Comparison of ENCODE assay signal across 1 cellular context in the genomic region with DNA sequence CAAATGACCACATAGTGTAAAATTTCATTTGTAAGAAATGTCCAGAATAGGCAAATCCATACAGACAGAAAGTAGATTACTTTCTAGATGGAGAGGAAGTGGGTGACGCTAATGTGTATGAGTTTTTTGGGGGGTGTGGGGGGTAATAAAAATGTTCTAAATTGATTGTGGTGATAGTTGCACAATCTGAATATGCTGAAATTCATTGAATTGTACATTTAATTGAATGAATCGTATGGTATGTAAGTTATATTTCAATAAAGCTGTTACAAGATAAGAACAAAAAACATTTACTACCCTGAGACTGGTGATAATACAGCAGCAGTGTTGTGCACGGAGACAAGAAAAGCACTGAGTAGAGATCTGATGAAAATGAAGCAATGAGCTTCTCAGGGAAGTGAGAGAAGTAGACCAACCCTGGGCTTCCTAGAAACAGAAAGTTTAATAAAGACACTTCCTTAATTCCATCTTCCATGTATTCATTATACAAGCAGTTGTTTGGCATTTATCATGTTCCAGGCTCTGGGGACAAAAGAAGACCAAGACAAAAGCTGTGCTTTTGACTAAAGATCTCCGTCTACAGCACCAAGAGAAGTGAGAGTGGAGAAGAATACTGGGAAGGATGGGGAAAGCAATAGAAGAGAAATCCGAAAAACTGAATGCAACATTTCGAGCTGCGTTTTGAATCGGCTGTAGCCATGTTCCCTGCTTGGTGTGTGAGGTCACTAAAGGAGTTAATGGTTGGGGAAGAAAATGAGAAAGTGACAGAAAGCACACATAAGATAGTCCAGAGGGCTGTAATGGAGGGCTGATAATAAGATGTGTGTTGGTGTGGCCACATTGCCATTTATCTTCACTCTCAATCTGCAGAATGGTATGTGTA.
TF ChIP-seq lines count a peak whose summit lies in the region.

No MANE protein-coding gene starts in this region.

TF ChIP-seq in K562, 482 proteins besides CTCF, POLR2A, EP300 and RAD21 (continued from another document and continues in another):
- TF ChIP-seq, protein P1, sequence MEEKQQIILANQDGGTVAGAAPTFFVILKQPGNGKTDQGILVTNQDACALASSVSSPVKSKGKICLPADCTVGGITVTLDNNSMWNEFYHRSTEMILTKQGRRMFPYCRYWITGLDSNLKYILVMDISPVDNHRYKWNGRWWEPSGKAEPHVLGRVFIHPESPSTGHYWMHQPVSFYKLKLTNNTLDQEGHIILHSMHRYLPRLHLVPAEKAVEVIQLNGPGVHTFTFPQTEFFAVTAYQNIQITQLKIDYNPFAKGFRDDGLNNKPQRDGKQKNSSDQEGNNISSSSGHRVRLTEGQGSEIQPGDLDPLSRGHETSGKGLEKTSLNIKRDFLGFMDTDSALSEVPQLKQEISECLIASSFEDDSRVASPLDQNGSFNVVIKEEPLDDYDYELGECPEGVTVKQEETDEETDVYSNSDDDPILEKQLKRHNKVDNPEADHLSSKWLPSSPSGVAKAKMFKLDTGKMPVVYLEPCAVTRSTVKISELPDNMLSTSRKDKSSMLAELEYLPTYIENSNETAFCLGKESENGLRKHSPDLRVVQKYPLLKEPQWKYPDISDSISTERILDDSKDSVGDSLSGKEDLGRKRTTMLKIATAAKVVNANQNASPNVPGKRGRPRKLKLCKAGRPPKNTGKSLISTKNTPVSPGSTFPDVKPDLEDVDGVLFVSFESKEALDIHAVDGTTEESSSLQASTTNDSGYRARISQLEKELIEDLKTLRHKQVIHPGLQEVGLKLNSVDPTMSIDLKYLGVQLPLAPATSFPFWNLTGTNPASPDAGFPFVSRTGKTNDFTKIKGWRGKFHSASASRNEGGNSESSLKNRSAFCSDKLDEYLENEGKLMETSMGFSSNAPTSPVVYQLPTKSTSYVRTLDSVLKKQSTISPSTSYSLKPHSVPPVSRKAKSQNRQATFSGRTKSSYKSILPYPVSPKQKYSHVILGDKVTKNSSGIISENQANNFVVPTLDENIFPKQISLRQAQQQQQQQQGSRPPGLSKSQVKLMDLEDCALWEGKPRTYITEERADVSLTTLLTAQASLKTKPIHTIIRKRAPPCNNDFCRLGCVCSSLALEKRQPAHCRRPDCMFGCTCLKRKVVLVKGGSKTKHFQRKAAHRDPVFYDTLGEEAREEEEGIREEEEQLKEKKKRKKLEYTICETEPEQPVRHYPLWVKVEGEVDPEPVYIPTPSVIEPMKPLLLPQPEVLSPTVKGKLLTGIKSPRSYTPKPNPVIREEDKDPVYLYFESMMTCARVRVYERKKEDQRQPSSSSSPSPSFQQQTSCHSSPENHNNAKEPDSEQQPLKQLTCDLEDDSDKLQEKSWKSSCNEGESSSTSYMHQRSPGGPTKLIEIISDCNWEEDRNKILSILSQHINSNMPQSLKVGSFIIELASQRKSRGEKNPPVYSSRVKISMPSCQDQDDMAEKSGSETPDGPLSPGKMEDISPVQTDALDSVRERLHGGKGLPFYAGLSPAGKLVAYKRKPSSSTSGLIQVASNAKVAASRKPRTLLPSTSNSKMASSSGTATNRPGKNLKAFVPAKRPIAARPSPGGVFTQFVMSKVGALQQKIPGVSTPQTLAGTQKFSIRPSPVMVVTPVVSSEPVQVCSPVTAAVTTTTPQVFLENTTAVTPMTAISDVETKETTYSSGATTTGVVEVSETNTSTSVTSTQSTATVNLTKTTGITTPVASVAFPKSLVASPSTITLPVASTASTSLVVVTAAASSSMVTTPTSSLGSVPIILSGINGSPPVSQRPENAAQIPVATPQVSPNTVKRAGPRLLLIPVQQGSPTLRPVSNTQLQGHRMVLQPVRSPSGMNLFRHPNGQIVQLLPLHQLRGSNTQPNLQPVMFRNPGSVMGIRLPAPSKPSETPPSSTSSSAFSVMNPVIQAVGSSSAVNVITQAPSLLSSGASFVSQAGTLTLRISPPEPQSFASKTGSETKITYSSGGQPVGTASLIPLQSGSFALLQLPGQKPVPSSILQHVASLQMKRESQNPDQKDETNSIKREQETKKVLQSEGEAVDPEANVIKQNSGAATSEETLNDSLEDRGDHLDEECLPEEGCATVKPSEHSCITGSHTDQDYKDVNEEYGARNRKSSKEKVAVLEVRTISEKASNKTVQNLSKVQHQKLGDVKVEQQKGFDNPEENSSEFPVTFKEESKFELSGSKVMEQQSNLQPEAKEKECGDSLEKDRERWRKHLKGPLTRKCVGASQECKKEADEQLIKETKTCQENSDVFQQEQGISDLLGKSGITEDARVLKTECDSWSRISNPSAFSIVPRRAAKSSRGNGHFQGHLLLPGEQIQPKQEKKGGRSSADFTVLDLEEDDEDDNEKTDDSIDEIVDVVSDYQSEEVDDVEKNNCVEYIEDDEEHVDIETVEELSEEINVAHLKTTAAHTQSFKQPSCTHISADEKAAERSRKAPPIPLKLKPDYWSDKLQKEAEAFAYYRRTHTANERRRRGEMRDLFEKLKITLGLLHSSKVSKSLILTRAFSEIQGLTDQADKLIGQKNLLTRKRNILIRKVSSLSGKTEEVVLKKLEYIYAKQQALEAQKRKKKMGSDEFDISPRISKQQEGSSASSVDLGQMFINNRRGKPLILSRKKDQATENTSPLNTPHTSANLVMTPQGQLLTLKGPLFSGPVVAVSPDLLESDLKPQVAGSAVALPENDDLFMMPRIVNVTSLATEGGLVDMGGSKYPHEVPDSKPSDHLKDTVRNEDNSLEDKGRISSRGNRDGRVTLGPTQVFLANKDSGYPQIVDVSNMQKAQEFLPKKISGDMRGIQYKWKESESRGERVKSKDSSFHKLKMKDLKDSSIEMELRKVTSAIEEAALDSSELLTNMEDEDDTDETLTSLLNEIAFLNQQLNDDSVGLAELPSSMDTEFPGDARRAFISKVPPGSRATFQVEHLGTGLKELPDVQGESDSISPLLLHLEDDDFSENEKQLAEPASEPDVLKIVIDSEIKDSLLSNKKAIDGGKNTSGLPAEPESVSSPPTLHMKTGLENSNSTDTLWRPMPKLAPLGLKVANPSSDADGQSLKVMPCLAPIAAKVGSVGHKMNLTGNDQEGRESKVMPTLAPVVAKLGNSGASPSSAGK (IDR thresholded peaks at IDR 0.05) = peak; percentile 8; the same call in 1 of the 2 replicates
- TF ChIP-seq GTF2F1 (IDR thresholded peaks at IDR 0.05; ENCODE audit: low read depth, low read length) = no peak
- TF ChIP-seq KDM1A (IDR thresholded peaks at IDR 0.05) = peak in 1 of 2 experiments; percentile 30; a peak in 2 of 4 replicates
- no peak for TF ChIP-seq BRF1 (IDR thresholded peaks at IDR 0.05; ENCODE audit: borderline replicate concordance, extremely low read depth, insufficient read length)
- TF ChIP-seq, protein P2, sequence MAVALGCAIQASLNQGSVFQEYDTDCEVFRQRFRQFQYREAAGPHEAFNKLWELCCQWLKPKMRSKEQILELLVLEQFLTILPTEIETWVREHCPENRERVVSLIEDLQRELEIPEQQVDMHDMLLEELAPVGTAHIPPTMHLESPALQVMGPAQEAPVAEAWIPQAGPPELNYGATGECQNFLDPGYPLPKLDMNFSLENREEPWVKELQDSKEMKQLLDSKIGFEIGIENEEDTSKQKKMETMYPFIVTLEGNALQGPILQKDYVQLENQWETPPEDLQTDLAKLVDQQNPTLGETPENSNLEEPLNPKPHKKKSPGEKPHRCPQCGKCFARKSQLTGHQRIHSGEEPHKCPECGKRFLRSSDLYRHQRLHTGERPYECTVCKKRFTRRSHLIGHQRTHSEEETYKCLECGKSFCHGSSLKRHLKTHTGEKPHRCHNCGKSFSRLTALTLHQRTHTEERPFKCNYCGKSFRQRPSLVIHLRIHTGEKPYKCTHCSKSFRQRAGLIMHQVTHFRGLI (CRISPR knock-in tag; IDR thresholded peaks at IDR 0.05) = no peak
- TF ChIP-seq MTA3 (IDR thresholded peaks at IDR 0.05; ENCODE audit: borderline replicate concordance) = 0 out of 2 replicates have a peak, but pooled peaks have one; percentile 29
- TF ChIP-seq, protein P3, sequence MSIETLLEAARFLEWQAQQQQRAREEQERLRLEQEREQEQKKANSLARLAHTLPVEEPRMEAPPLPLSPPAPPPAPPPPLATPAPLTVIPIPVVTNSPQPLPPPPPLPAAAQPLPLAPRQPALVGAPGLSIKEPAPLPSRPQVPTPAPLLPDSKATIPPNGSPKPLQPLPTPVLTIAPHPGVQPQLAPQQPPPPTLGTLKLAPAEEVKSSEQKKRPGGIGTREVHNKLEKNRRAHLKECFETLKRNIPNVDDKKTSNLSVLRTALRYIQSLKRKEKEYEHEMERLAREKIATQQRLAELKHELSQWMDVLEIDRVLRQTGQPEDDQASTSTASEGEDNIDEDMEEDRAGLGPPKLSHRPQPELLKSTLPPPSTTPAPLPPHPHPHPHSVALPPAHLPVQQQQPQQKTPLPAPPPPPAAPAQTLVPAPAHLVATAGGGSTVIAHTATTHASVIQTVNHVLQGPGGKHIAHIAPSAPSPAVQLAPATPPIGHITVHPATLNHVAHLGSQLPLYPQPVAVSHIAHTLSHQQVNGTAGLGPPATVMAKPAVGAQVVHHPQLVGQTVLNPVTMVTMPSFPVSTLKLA (conservative IDR thresholded peaks at IDR 0.05) = 0 out of 4 replicates have a peak, but pooled peaks of 1 of the 2 experiments have one; percentile 11
- TF ChIP-seq ZNF584 (CRISPR knock-in tag; IDR thresholded peaks at IDR 0.05; ENCODE audit: low read depth) = peak; percentile 32; the same call in 1 of the 2 replicates
- peak; percentile 79 for TF ChIP-seq CEBPB (tag; IDR thresholded peaks at IDR 0.05)
- TF ChIP-seq, protein P4, sequence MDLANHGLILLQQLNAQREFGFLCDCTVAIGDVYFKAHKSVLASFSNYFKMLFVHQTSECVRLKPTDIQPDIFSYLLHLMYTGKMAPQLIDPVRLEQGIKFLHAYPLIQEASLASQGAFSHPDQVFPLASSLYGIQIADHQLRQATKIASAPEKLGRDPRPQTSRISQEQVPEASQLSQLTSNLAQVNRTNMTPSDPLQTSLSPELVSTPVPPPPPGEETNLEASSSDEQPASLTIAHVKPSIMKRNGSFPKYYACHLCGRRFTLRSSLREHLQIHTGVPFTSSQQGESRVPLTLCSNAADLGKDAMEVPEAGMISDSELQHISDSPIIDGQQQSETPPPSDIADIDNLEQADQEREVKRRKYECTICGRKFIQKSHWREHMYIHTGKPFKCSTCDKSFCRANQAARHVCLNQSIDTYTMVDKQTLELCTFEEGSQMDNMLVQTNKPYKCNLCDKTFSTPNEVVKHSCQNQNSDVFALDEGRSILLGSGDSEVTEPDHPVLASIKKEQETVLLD (IDR thresholded peaks at IDR 0.05) = peak; percentile 54; the same call in 1 of the 2 replicates
- 0 out of 2 replicates have a peak, but pooled peaks have one; percentile 21 for TF ChIP-seq ELF1 (tag; IDR thresholded peaks at IDR 0.05)
- TF ChIP-seq MTA2 (IDR thresholded peaks at IDR 0.05; ENCODE audit: low read depth) = peak; percentile 71
- peak; percentile 61 for TF ChIP-seq FOXM1 (IDR thresholded peaks at IDR 0.05; ENCODE audit: low read depth)
- no peak for TF ChIP-seq FOXM1 (CRISPR knock-in tag; IDR thresholded peaks at IDR 0.05; ENCODE audit: low read depth)
- peak; percentile 91 for TF ChIP-seq CBFA2T3 (IDR thresholded peaks at IDR 0.05)
- peak; percentile 48 for TF ChIP-seq NFIC (IDR thresholded peaks at IDR 0.05)
- TF ChIP-seq CEBPG (CRISPR knock-in tag; IDR thresholded peaks at IDR 0.05) = no peak
- peak; percentile 53 to 57 for TF ChIP-seq CEBPG (tag; conservative IDR thresholded peaks at IDR 0.05 in 1 of 2, IDR thresholded peaks at IDR 0.05 in 1 of 2)
- TF ChIP-seq, protein P5, sequence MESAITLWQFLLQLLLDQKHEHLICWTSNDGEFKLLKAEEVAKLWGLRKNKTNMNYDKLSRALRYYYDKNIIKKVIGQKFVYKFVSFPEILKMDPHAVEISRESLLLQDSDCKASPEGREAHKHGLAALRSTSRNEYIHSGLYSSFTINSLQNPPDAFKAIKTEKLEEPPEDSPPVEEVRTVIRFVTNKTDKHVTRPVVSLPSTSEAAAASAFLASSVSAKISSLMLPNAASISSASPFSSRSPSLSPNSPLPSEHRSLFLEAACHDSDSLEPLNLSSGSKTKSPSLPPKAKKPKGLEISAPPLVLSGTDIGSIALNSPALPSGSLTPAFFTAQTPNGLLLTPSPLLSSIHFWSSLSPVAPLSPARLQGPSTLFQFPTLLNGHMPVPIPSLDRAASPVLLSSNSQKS (CRISPR knock-in tag; IDR thresholded peaks at IDR 0.05) = 0 out of 2 replicates have a peak, but pooled peaks have one; percentile 5
- TF ChIP-seq ELF4 (CRISPR knock-in tag; IDR thresholded peaks at IDR 0.05) = no peak
- TF ChIP-seq ZBTB17 (CRISPR knock-in tag; IDR thresholded peaks at IDR 0.05) = peak; percentile 67
- TF ChIP-seq RFX7 (CRISPR knock-in tag; IDR thresholded peaks at IDR 0.05) = no peak
- TF ChIP-seq ERF (CRISPR knock-in tag; IDR thresholded peaks at IDR 0.05) = peak; percentile 21; the same call in 1 of the 2 replicates
- peak; percentile 42 for TF ChIP-seq BRD9 (IDR thresholded peaks at IDR 0.05; ENCODE audit: low read depth, partially characterized antibody)
- TF ChIP-seq SAP30 (IDR thresholded peaks at IDR 0.05; ENCODE audit: borderline replicate concordance, insufficient read depth, low read depth, low read length, poor library complexity, severe bottlenecking) = no peak
- no peak for TF ChIP-seq ZNF3 (CRISPR knock-in tag; IDR thresholded peaks at IDR 0.05)
- TF ChIP-seq SUPT5H (IDR thresholded peaks at IDR 0.05) = 0 out of 2 replicates have a peak, but pooled peaks have one; percentile 14
- TF ChIP-seq, protein P6, sequence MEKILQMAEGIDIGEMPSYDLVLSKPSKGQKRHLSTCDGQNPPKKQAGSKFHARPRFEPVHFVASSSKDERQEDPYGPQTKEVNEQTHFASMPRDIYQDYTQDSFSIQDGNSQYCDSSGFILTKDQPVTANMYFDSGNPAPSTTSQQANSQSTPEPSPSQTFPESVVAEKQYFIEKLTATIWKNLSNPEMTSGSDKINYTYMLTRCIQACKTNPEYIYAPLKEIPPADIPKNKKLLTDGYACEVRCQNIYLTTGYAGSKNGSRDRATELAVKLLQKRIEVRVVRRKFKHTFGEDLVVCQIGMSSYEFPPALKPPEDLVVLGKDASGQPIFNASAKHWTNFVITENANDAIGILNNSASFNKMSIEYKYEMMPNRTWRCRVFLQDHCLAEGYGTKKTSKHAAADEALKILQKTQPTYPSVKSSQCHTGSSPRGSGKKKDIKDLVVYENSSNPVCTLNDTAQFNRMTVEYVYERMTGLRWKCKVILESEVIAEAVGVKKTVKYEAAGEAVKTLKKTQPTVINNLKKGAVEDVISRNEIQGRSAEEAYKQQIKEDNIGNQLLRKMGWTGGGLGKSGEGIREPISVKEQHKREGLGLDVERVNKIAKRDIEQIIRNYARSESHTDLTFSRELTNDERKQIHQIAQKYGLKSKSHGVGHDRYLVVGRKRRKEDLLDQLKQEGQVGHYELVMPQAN (IDR thresholded peaks at IDR 0.05; ENCODE audit: borderline replicate concordance) = no peak
- peak; percentile 53; the same call in 1 of the 2 replicates for TF ChIP-seq ETV5 (CRISPR knock-in tag; IDR thresholded peaks at IDR 0.05; ENCODE audit: low read depth)
- TF ChIP-seq FOS (IDR thresholded peaks at IDR 0.05; ENCODE audit: extremely low read depth, insufficient read length) = peak; percentile 59
- TF ChIP-seq MEIS2 (IDR thresholded peaks at IDR 0.05; ENCODE audit: partially characterized antibody) = peak; percentile 28
- no peak for TF ChIP-seq NR4A1 (CRISPR knock-in tag; IDR thresholded peaks at IDR 0.05)
- 0 out of 2 replicates have a peak, but pooled peaks have one; percentile 49 for TF ChIP-seq NR4A1 (tag; IDR thresholded peaks at IDR 0.05)
- peak in 1 of 2 experiments; percentile 59; a peak in 2 of 3 replicates for TF ChIP-seq CBX3 (IDR thresholded peaks at IDR 0.05; ENCODE audit: borderline replicate concordance in 1 of 2, low read length in 2 of 2)
- TF ChIP-seq ZSCAN32 (CRISPR knock-in tag; IDR thresholded peaks at IDR 0.05) = no peak
- TF ChIP-seq ZNF121 (CRISPR knock-in tag; conservative IDR thresholded peaks at IDR 0.05) = no peak
- TF ChIP-seq NBN (IDR thresholded peaks at IDR 0.05; ENCODE audit: low read depth) = peak; percentile 47; the same call in 1 of the 2 replicates
- no peak for TF ChIP-seq GATAD2A (IDR thresholded peaks at IDR 0.05)
- TF ChIP-seq MEF2A (IDR thresholded peaks at IDR 0.05; ENCODE audit: control insufficient read depth, low read depth, low read length) = no peak
- TF ChIP-seq LEF1 (IDR thresholded peaks at IDR 0.05) = peak; percentile 86
- peak; percentile 69 for TF ChIP-seq SOX6 (IDR thresholded peaks at IDR 0.05)
- TF ChIP-seq GABPA (tag; conservative IDR thresholded peaks at IDR 0.05; ENCODE audit: low read depth) = peak; percentile 18; the same call in 1 of the 2 replicates
